ENCODE assay signal across 20 cellular contexts in the genomic region with DNA sequence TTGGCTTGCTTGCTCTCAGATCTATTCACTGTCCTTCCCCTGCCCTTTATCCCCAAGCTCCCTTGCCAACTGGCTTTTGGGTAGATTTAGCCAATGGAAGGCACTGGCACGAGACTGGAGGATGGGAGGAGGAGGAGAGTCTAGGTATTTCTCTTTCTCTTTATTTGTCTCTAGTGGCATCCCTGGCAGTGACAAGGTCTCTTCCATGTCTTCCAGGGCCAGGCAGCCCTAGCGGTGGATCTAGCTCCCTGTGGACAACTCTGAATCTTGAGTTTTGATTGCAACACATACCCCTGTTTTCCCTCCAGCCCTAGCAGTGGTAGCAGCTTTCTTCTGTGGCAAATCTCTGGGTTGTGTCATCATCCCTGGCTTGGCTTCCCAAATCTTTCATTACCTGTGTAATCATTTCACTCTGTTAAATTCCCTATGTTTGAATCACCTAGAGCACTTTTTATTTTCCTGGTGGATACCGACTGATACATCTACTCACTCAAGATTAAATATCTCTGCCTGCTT.
DNase-seq lines count a peak whose midpoint lies in the region; ATAC-seq, FAIRE-seq and TF ChIP-seq lines count a peak whose summit lies in the region.
"Had no signal": no experiment of that assay in that cellular context is flagged by ENCODE, and none has a peak within 500 bp of the region (broad histone marks: within the 10 kb centered on the region; RNA-seq: fewer than 3 reads in every experiment).

No MANE protein-coding gene starts in this region.

- H3K23me2 ChIP-seq in H1 (ENCODE audit: low read depth, low read length), result no peaks in the 10 kb centered on the region

- WGBS in H1 (ENCODE audit: extremely low coverage in 1 of 2, insufficient coverage in 1 of 2, insufficient read length in 1 of 2, insufficient replicate concordance in 2 of 2, low coverage in 1 of 2, low lambda C conversion rate in 2 of 2, missing lambda C conversion rate in 1 of 2), 2 experiments, result 93% methylated on average over 3 of the region's 3 CpGs; no CpG with 5 or more reads in 1 of the 2 experiments
- 91% methylated on average over 3 of the region's 3 CpGs for WGBS in hepatocyte (ENCODE audit: low lambda C conversion rate, missing lambda C conversion rate)

- H2BK120ac ChIP-seq in H1 (replicated peaks; ENCODE audit: low read depth, low read length), result no peak overlapping the region

- H3K4me1 ChIP-seq in HEK293 (ENCODE audit: control insufficient read depth, insufficient read depth, low read length), result no peaks in the 10 kb centered on the region
- H3K4me1 ChIP-seq in H1 (replicated peaks in 1 of 4; ENCODE audit: control insufficient read depth in 3 of 4, insufficient read depth in 4 of 4, low read length in 3 of 4), result no peaks in the 10 kb centered on the region
- H3K4me1 ChIP-seq in hepatocyte (ENCODE audit: insufficient read depth), result no peaks in the 10 kb centered on the region
- H3K4me1 ChIP-seq: BE2C had no signal

- TF ChIP-seq POLR2A in H1 (IDR thresholded peaks at IDR 0.05; ENCODE audit: control extremely low read depth in 1 of 2, low read depth in 2 of 2, low read length in 2 of 2), result no peak

- TF ChIP-seq RAD21 in H1 (IDR thresholded peaks at IDR 0.05 in 1 of 2, conservative IDR thresholded peaks at IDR 0.05 in 1 of 2; ENCODE audit: low read depth in 2 of 2, low read length in 2 of 2), result no peak

- no peak overlapping the region for H3K9ac ChIP-seq in H1 (replicated peaks in 1 of 4; ENCODE audit: extremely low read depth in 1 of 4, low read depth in 3 of 4, low read length in 3 of 4)
- H3K9ac ChIP-seq: BLaER1 treated with 17β-estradiol and CSF1 and Interleukin-3, amounts not matched to agents 10 nM and 100 nM had no signal

- CTCF ChIA-PET in HEK293 (lab: Yijun Ruan, JAX), result no interaction called here
- CTCF ChIA-PET in H1 (lab: Charles Lee; ENCODE audit: partially characterized antibody), result interaction anchor here (3.2 kb wide), 1 partner anchor 8 kb away, joined by 14 read pairs; no protein-coding TSS in a partner anchor

- H4K20me1 ChIP-seq in H1 (replicated peaks in 1 of 2; ENCODE audit: control insufficient read depth in 1 of 2, insufficient read depth in 2 of 2, low read length in 2 of 2) (no peaks in the 10 kb centered on the region), hepatocyte (ENCODE audit: insufficient read depth, poor library complexity, severe bottlenecking) (no peaks in the 10 kb centered on the region)
- H4K20me1 ChIP-seq: BLaER1 treated with 17β-estradiol and CSF1 and Interleukin-3, amounts not matched to agents 10 nM and 100 nM had no signal

- no peak overlapping the region for H2BK5ac ChIP-seq in H1 (ENCODE audit: low read depth, low read length)

- H3K79me2 ChIP-seq in H1 (ENCODE audit: control insufficient read depth in 1 of 2, insufficient read depth in 2 of 2, low read length in 2 of 2) (no peaks in the 10 kb centered on the region), hepatocyte (no peaks in the 10 kb centered on the region)

- H3K27ac ChIP-seq in HEK293 (ENCODE audit: extremely low read depth, low read depth, low read length) (no peak overlapping the region), H1 (ENCODE audit: low read depth, low read length) (no peak overlapping the region), hepatocyte (no peak overlapping the region)
- H3K27ac ChIP-seq: BLaER1 treated with 17β-estradiol and CSF1 and Interleukin-3, amounts not matched to agents 10 nM and 100 nM had no signal

- TF ChIP-seq EP300 in H1 (IDR thresholded peaks at IDR 0.05; ENCODE audit: borderline replicate concordance in 1 of 2, low read depth in 2 of 2, low read length in 2 of 2), result no peak

- H3K9me2 ChIP-seq in hepatocyte (replicated peaks; ENCODE audit: insufficient read depth), result no peaks in the 10 kb centered on the region

- no peak overlapping the region for H3K56ac ChIP-seq in H1 (replicated peaks; ENCODE audit: insufficient read length, low read depth, low read length)

- no peak overlapping the region for H4K5ac ChIP-seq in H1 (ENCODE audit: insufficient read length, low read depth, low read length)

- H3K4me2 ChIP-seq in H1 (ENCODE audit: insufficient read depth in 1 of 2, low read depth in 2 of 2, low read length in 2 of 2) (no peak overlapping the region), hepatocyte (no peak overlapping the region)
- H3K4me2 ChIP-seq: BLaER1 treated with 17β-estradiol and CSF1 and Interleukin-3, amounts not matched to agents 10 nM and 100 nM; GM23338 had no signal

- no peaks in the 10 kb centered on the region for H3K79me1 ChIP-seq in H1 (ENCODE audit: low read depth, low read length)

- H2AK5ac ChIP-seq in H1 (ENCODE audit: low read depth, low read length), result no peak overlapping the region

- H3K14ac ChIP-seq in H1 (ENCODE audit: insufficient read length), result no peak overlapping the region

- H2AFZ ChIP-seq in H1 (ENCODE audit: low read length), result 0 out of 2 replicates have a peak overlapping the region, but pooled peaks have one; percentile 17
- H2AFZ ChIP-seq in hepatocyte, result no peak overlapping the region

- H3K9me3 ChIP-seq in HEK293 (ENCODE audit: control insufficient read depth, insufficient read depth, low read depth, low read length), result no peaks in the 10 kb centered on the region
- peaks cover 0 to 3% of the 10 kb centered on the region in 2 experiments; a peak in 1 of 4 replicates for H3K9me3 ChIP-seq in H1 (ENCODE audit: insufficient read depth in 2 of 2, low read depth in 1 of 2, low read length in 1 of 2)
- no peaks in the 10 kb centered on the region for H3K9me3 ChIP-seq in hepatocyte (ENCODE audit: low read depth)
- H3K9me3 ChIP-seq: BE2C; BLaER1 treated with 17β-estradiol and CSF1 and Interleukin-3, amounts not matched to agents 10 nM and 100 nM had no signal

- no peak overlapping the region for H4K8ac ChIP-seq in H1 (ENCODE audit: extremely low read depth, insufficient read depth, low read length)

- POLR2A ChIA-PET in HEK293 (lab: Yijun Ruan, JAX) (no interaction called here), H1 (lab: Charles Lee; ENCODE audit: partially characterized antibody) (no interaction called here)

- H3K27me3 ChIP-seq in H1 (replicated peaks in 1 of 4; ENCODE audit: control insufficient read depth in 3 of 4, extremely low read depth in 1 of 4, insufficient read depth in 3 of 4, low read length in 3 of 4), result no peaks in the 10 kb centered on the region; a peak in 1 of 7 replicates
- H3K27me3 ChIP-seq in hepatocyte, result no peaks in the 10 kb centered on the region
- H3K27me3 ChIP-seq: BE2C; BLaER1 treated with 17β-estradiol and CSF1 and Interleukin-3, amounts not matched to agents 10 nM and 100 nM had no signal

- TF ChIP-seq CTCF in HEK293 (tag by site-specific recombination; IDR thresholded peaks at IDR 0.05), result no peak
- TF ChIP-seq CTCF in H1 (IDR thresholded peaks at IDR 0.05; ENCODE audit: control extremely low read depth in 1 of 3, insufficient read depth in 1 of 3, low read depth in 1 of 3, low read length in 3 of 3), result no peak
- no peak for TF ChIP-seq CTCF in hepatocyte (IDR thresholded peaks at IDR 0.05; ENCODE audit: poor library complexity)

- no peak overlapping the region for H2BK15ac ChIP-seq in H1 (ENCODE audit: low read length)

- no peak overlapping the region for H2BK20ac ChIP-seq in H1 (ENCODE audit: low read length)

- no peak overlapping the region for H3K23ac ChIP-seq in H1 (ENCODE audit: insufficient read length)

- no peak overlapping the region for H3K4ac ChIP-seq in H1 (replicated peaks; ENCODE audit: insufficient read length, low read depth, low read length)

- H2BK12ac ChIP-seq in H1 (ENCODE audit: low read depth, low read length), result no peak overlapping the region

- no peak for FAIRE-seq in H1 (lab: Jason Lieb, UNC)
- FAIRE-seq: GM12891, GM18507, H54 had no signal

- H4K91ac ChIP-seq in H1 (replicated peaks; ENCODE audit: insufficient read length, low read length), result no peak overlapping the region

- H3K18ac ChIP-seq in H1 (ENCODE audit: extremely low read depth, low read length), result no peak overlapping the region

- H3K36me3 ChIP-seq in HEK293 (ENCODE audit: control insufficient read depth in 2 of 2, insufficient read depth in 1 of 2, low read length in 2 of 2), result no peaks in the 10 kb centered on the region
- no peaks in the 10 kb centered on the region for H3K36me3 ChIP-seq in H1 (ENCODE audit: control insufficient read depth in 2 of 4, insufficient read depth in 4 of 4, low read length in 3 of 4)
- H3K36me3 ChIP-seq in hepatocyte (replicated peaks; ENCODE audit: insufficient read depth, low read depth), result no peaks in the 10 kb centered on the region
- H3K36me3 ChIP-seq: BE2C; BLaER1 treated with 17β-estradiol and CSF1 and Interleukin-3, amounts not matched to agents 10 nM and 100 nM had no signal

- no peak for ATAC-seq in HG03354 (IDR thresholded peaks at IDR 0.05; ENCODE audit: poor library complexity, severe bottlenecking, unreplicated experiment)
- ATAC-seq: GM23338 had no signal

- H3K4me3 ChIP-seq in HEK293 (ENCODE audit: low read depth, low read length) (no peak overlapping the region), H1 (ENCODE audit: extremely low read depth in 1 of 4, insufficient read depth in 2 of 4, low read depth in 3 of 4, low read length in 4 of 4) (no peak overlapping the region), hepatocyte (no peak overlapping the region)
- H3K4me3 ChIP-seq: BLaER1 treated with 17β-estradiol and CSF1 and Interleukin-3, amounts not matched to agents 10 nM and 100 nM; GM23338 had no signal

- DNase-seq in AG20443 (ENCODE audit: low spot score) (peak; percentile 23), H1 (ENCODE audit: low read depth in 1 of 2, low spot score in 2 of 2) (no peak), hepatocyte (ENCODE audit: low spot score) (no peak), hepatic stellate cell (ENCODE audit: low spot score) (no peak)
- DNase-seq: AML-193; BE2C; Calu3; CD4-positive, alpha-beta T cell; COR-L47; DMS53; DMS79 treated with DMSO at 0.1 percent for 48 hours; GF-D8; HCEC 1CT had no signal

TF ChIP-seq in HEK293, 187 proteins besides CTCF, POLR2A, EP300 and RAD21 (continues in another document):
- TF ChIP-seq ZNF174 (tag by site-specific recombination; IDR thresholded peaks at IDR 0.05), result no peak

TF ChIP-seq in H1, 55 proteins besides CTCF, POLR2A, EP300 and RAD21:
- TF ChIP-seq RXRA (IDR thresholded peaks at IDR 0.05; ENCODE audit: insufficient read depth, low read depth, low read length), result no peak
- no peak for TF ChIP-seq POLR2AphosphoS5 (IDR thresholded peaks at IDR 0.05; ENCODE audit: low read depth, low read length)
- no peak for TF ChIP-seq RFX5 (IDR thresholded peaks at IDR 0.05; ENCODE audit: borderline replicate concordance, low read depth, low read length)
